In the genomic region with DNA sequence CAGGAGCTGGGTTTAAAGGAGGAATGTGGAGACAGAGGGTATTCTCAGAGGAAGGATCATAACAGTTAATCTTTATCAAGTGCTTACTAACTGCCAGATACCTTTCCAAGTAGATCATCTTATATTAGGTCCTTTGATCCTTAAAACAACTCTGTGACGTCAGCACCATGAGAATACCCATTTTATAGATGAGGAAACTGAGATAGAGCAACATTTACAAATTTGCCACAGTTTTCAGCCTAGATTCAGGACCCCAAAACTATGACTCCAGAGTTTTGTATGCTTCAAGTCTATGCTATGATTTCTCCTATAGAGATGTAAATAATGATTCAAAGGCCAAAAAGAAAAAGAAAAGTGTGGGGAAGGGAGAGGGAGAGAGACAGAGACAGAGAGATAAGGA, we compare ENCODE assay signal across 17 cellular contexts. TPM values are rescaled to one million over a fixed set of nuclear protein-coding genes. Genes with fewer than 3 reads are reported as not detected.
DNase-seq lines count a peak whose midpoint lies in the region; ATAC-seq and TF ChIP-seq lines count a peak whose summit lies in the region.
"Had no signal": no experiment of that assay in that cellular context is flagged by ENCODE, and none has a peak within 500 bp of the region (broad histone marks: within the 10 kb centered on the region; RNA-seq: fewer than 3 reads in every experiment).

No MANE protein-coding gene starts in this region.

- DNase-seq in left ventricle myocardium inferior (no peak), left ventricle myocardium superior (no peak), coronary artery (ENCODE audit: low spot score) (no peak), NAMALWA (ENCODE audit: low spot score) (no peak), SHP77 (lab: John Stamatoyannopoulos, UW) (no peak)
- no peak for DNase-seq in naive thymus-derived CD8-positive, alpha-beta T cell
- DNase-seq: 8988T; CD8-positive, alpha-beta memory T cell; GF-D8; NCI-H1417 treated with DMSO at 0.1 percent for 48 hours; NCI-H1930; RPMI8226 had no signal

- H3K4me3 Mint-ChIP-seq in naive thymus-derived CD8-positive, alpha-beta T cell = no peak overlapping the region
- H3K4me3 Mint-ChIP-seq: CD8-positive, alpha-beta memory T cell had no signal

- H3K4me1 Mint-ChIP-seq in naive thymus-derived CD8-positive, alpha-beta T cell = no peaks in the 10 kb centered on the region
- H3K4me1 Mint-ChIP-seq: CD8-positive, alpha-beta memory T cell had no signal

- no peaks in the 10 kb centered on the region for H3K36me3 ChIP-seq in left ventricle myocardium inferior
- H3K36me3 ChIP-seq: BLaER1 had no signal

- TF ChIP-seq CTCF in left ventricle myocardium inferior (IDR thresholded peaks at IDR 0.05; ENCODE audit: borderline replicate concordance) = no peak
- TF ChIP-seq CTCF in coronary artery (IDR thresholded peaks at IDR 0.05) = no peak

- peaks cover 0 to 2% (median 0%) of the 10 kb centered on the region in 3 donors for H3K36me3 Mint-ChIP-seq in naive thymus-derived CD8-positive, alpha-beta T cell

- ATAC-seq in left ventricle myocardium superior = no peak
- ATAC-seq in naive thymus-derived CD8-positive, alpha-beta T cell = no peak

- intact Hi-C loops in left ventricle myocardium inferior (cut with micrococcal nuclease) (no loop called here), left ventricle myocardium superior (cut with micrococcal nuclease) (no loop called here)

- peaks cover 3 to 25% (median 12%) of the 10 kb centered on the region in 5 donors for H3K27me3 Mint-ChIP-seq in naive thymus-derived CD8-positive, alpha-beta T cell

- H3K9me3 Mint-ChIP-seq in naive thymus-derived CD8-positive, alpha-beta T cell = peaks cover under 1 to 8% (median 5%) of the 10 kb centered on the region in 9 donors

- POLR2A ChIA-PET in naive thymus-derived CD8-positive, alpha-beta T cell (lab: Charles Lee) = no interaction called here

- H3K9me3 ChIP-seq in left ventricle myocardium inferior (replicated peaks) = peaks cover 21% of the 10 kb centered on the region

- H3K4me1 ChIP-seq in left ventricle myocardium inferior = peaks cover 32% of the 10 kb centered on the region
- H3K4me1 ChIP-seq: BLaER1 had no signal

- H3K27ac Mint-ChIP-seq in naive thymus-derived CD8-positive, alpha-beta T cell = peak overlapping the region in 1 of 10 donors; percentile 48
- H3K27ac Mint-ChIP-seq: CD8-positive, alpha-beta memory T cell had no signal

- H3K4me3 ChIP-seq in left ventricle myocardium inferior (peak overlapping the region; percentile 66), coronary artery (peak overlapping the region; percentile 69)
- H3K4me3 ChIP-seq: BLaER1 had no signal

- no peak overlapping the region for H3K27ac ChIP-seq in left ventricle myocardium inferior (replicated peaks)
- no peak overlapping the region for H3K27ac ChIP-seq in coronary artery
- peak overlapping the region; percentile 93 for H3K27ac ChIP-seq in layer of hippocampus (ENCODE audit: low read depth, low read length)
- peak overlapping the region; percentile 89 for H3K27ac ChIP-seq in temporal lobe (ENCODE audit: low read depth, low read length)
- H3K27ac ChIP-seq: BLaER1 had no signal

- H3K27me3 ChIP-seq in left ventricle myocardium inferior (ENCODE audit: low read depth) = peaks cover 9% of the 10 kb centered on the region
- H3K27me3 ChIP-seq in layer of hippocampus (ENCODE audit: control insufficient read depth, insufficient read depth, low read length) = no peaks in the 10 kb centered on the region
- H3K27me3 ChIP-seq: BLaER1 had no signal

RNA-seq across cellular contexts. Expression of a gene that starts 2.9 kb away (rescaled TPM):
- total RNA-seq in left ventricle myocardium inferior (5.6 TPM), left ventricle myocardium superior (7.5 TPM), temporal lobe (18.7 TPM)
- total RNA-seq in naive thymus-derived CD8-positive, alpha-beta T cell = under 1 TPM; 0.22 to 0.47 TPM
- polyA plus RNA-seq in naive thymus-derived CD8-positive, alpha-beta T cell = under 1 TPM in 1 of 3 donors, not detected in 2; 0.13 TPM
- total RNA-seq: Daoy, OCI-LY7 had no signal

RNA-seq across cellular contexts. Expression of a gene that starts 32.7 kb away (rescaled TPM):
- total RNA-seq in left ventricle myocardium inferior (7.2 TPM), left ventricle myocardium superior (6.7 TPM), temporal lobe (7.4 TPM)
- 10 to 100 TPM; 15.7 to 19.3 TPM for total RNA-seq in naive thymus-derived CD8-positive, alpha-beta T cell
- polyA plus RNA-seq in naive thymus-derived CD8-positive, alpha-beta T cell = 10 to 100 TPM in 2 of 3 donors, 1 to 10 TPM in 1; 8.4 to 12.7 (median 12.5) TPM

Comparison
In these comparisons a context has a peak if more than half of its experiments do, and no peak if none do; other contexts are left out.
1. H3K27ac ChIP-seq: peak in layer of hippocampus (single experiment) and temporal lobe (single experiment); none in left ventricle myocardium inferior (single experiment) and coronary artery (0 of 2).